Comparison of ENCODE assay signal across 8 cellular contexts in genomic region chr10:21515581-21516269, GRCh38. TPM values are rescaled to one million over a fixed set of nuclear protein-coding genes. Genes with fewer than 3 reads are reported as not detected.
DNase-seq lines count a peak whose midpoint lies in the region; ATAC-seq and TF ChIP-seq lines count a peak whose summit lies in the region.

No MANE protein-coding gene starts in this region.

- peak overlapping the region; percentile 77 for H3K4me3 Mint-ChIP-seq in Calu3 (ENCODE audit: low read depth, unreplicated experiment)

- no peaks in the 10 kb centered on the region for H3K36me3 ChIP-seq in RWPE2 (ENCODE audit: low read depth)
- no peaks in the 10 kb centered on the region for H3K36me3 ChIP-seq in fibroblast of lung (ENCODE audit: control insufficient read depth, insufficient read depth, low read length)
- no peaks in the 10 kb centered on the region for H3K36me3 ChIP-seq in trophoblast cell (ENCODE audit: control insufficient read depth in 1 of 2, insufficient read depth in 2 of 2, low read length in 2 of 2)

- H3K79me2 ChIP-seq in fibroblast of lung (ENCODE audit: control insufficient read depth, insufficient read depth, low read length): no peaks in the 10 kb centered on the region
- H3K79me2 ChIP-seq in trophoblast cell (ENCODE audit: control insufficient read depth, insufficient read depth, low read length, poor library complexity): peaks cover 13% of the 10 kb centered on the region

- no peaks in the 10 kb centered on the region for H3K27me3 ChIP-seq in RWPE2 (ENCODE audit: insufficient read depth, poor library complexity, severe bottlenecking)
- no peaks in the 10 kb centered on the region for H3K27me3 ChIP-seq in fibroblast of lung (ENCODE audit: control insufficient read depth, insufficient read depth, low read length)
- no peaks in the 10 kb centered on the region for H3K27me3 ChIP-seq in trophoblast cell (ENCODE audit: insufficient read depth, low read length)

- H3K36me3 Mint-ChIP-seq in Calu3 (ENCODE audit: insufficient read depth, unreplicated experiment): peaks cover 16% of the 10 kb centered on the region

- WGBS in trophoblast cell (ENCODE audit: extremely low coverage, insufficient coverage, insufficient read length): no CpG with 5 or more reads among the region's 12 CpGs

- peak overlapping the region; percentile 78 for H2BK5ac ChIP-seq in trophoblast cell (ENCODE audit: low read depth, low read length, poor library complexity)

- H3K27ac ChIP-seq in RWPE2 (ENCODE audit: poor library complexity, severe bottlenecking) (no peak overlapping the region), fibroblast of lung (ENCODE audit: insufficient read depth, low read length) (peak overlapping the region; percentile 19), trophoblast cell (ENCODE audit: low read depth, low read length) (peak overlapping the region; percentile 96)

- intact Hi-C loops in Calu3 (cut with micrococcal nuclease; ENCODE audit: unreplicated experiment): no loop called here

- DNase-seq in Calu3 (no peak), RWPE2 (ENCODE audit: low spot score) (no peak), fibroblast of lung (ENCODE audit: low read depth in 2 of 2) (peak; percentile 48 to 54), trophoblast cell (no peak), 8988T (no peak)

- peak overlapping the region; percentile 3 for H2BK12ac ChIP-seq in trophoblast cell (ENCODE audit: low read length)

- no peak overlapping the region for H2AK5ac ChIP-seq in trophoblast cell (ENCODE audit: low read length)

- H3K9ac ChIP-seq in fibroblast of lung (ENCODE audit: insufficient read depth, low read length): no peak overlapping the region
- H3K9ac ChIP-seq in trophoblast cell (ENCODE audit: low read length): no peak overlapping the region

- peaks cover 39% of the 10 kb centered on the region for H3K79me1 ChIP-seq in trophoblast cell (ENCODE audit: low read length)

- H4K91ac ChIP-seq in trophoblast cell (ENCODE audit: low read depth, low read length): peak overlapping the region; percentile 70

- H3K4me1 ChIP-seq in RWPE2 (ENCODE audit: insufficient read depth, poor library complexity, severe bottlenecking): no peaks in the 10 kb centered on the region
- peaks cover 3% of the 10 kb centered on the region for H3K4me1 ChIP-seq in fibroblast of lung (ENCODE audit: control insufficient read depth, extremely low read depth, insufficient read depth, low read length)
- peaks cover 3 to 5% of the 10 kb centered on the region in 2 experiments for H3K4me1 ChIP-seq in trophoblast cell (ENCODE audit: control insufficient read depth in 1 of 2, insufficient read depth in 2 of 2, low read length in 2 of 2)

- H2BK120ac ChIP-seq in trophoblast cell (ENCODE audit: insufficient read depth, low read length, poor library complexity): peak overlapping the region; percentile 93

- H3K9me3 ChIP-seq in RWPE2 (ENCODE audit: severe bottlenecking): no peaks in the 10 kb centered on the region
- H3K9me3 ChIP-seq in fibroblast of lung (ENCODE audit: control insufficient read depth, insufficient read depth, low read depth, low read length): no peaks in the 10 kb centered on the region
- H3K9me3 ChIP-seq in trophoblast cell (ENCODE audit: insufficient read depth, low read depth, low read length): peaks cover 3% of the 10 kb centered on the region

- H3K23ac ChIP-seq in trophoblast cell (ENCODE audit: low read length): no peak overlapping the region

- H3K4me3 ChIP-seq in RWPE2 (ENCODE audit: severe bottlenecking) (peak overlapping the region; percentile 62), fibroblast of lung (replicated peaks in 1 of 4; ENCODE audit: control extremely low read depth in 1 of 4, insufficient read depth in 1 of 4, low read depth in 3 of 4, low read length in 4 of 4) (peak overlapping the region; percentile 55 to 87 (median 62)), trophoblast cell (ENCODE audit: low read depth, low read length) (peak overlapping the region; percentile 83)

- H3K4me1 Mint-ChIP-seq in Calu3 (ENCODE audit: low read depth, unreplicated experiment): peaks cover 10% of the 10 kb centered on the region

- CTCF ChIA-PET in Calu3 (lab: Charles Lee): interaction anchor here (0.5 to 1.5 kb wide), 3 partner anchors 10 to 205 kb away, joined by 5 to 6 read pairs (median 5); partner anchors contain the start of gene SKIDA1

- peak overlapping the region; percentile 92 for H3K14ac ChIP-seq in trophoblast cell (ENCODE audit: low read length)

- peak overlapping the region; percentile 48 for H4K8ac ChIP-seq in trophoblast cell (ENCODE audit: low read depth, low read length)

- H3K18ac ChIP-seq in trophoblast cell (ENCODE audit: low read length): peak overlapping the region; percentile 70

- H3K9me3 Mint-ChIP-seq in Calu3 (ENCODE audit: low read depth, unreplicated experiment): no peaks in the 10 kb centered on the region

- peak overlapping the region; percentile 68 for H4K12ac ChIP-seq in trophoblast cell (ENCODE audit: low read depth, low read length)

- no TSS peak for BruUV-seq in Calu3 (replicated peaks; lab: Mats Ljungman, UMichigan)

- H2AFZ ChIP-seq in fibroblast of lung (ENCODE audit: low read length) (peak overlapping the region; percentile 49), trophoblast cell (ENCODE audit: insufficient read depth, low read length, poor library complexity) (peak overlapping the region; percentile 21)

- peak overlapping the region; percentile 23 for H3K4ac ChIP-seq in trophoblast cell (ENCODE audit: low read depth, low read length)

- H3K27me3 Mint-ChIP-seq in Calu3 (ENCODE audit: unreplicated experiment): peaks cover 53% of the 10 kb centered on the region

- ATAC-seq in RWPE2 (ENCODE audit: low read depth) (no peak), GM21515 (IDR thresholded peaks at IDR 0.05; ENCODE audit: unreplicated experiment) (no peak), GM18909 (IDR thresholded peaks at IDR 0.05; ENCODE audit: poor library complexity, unreplicated experiment) (no peak), HG02970 (IDR thresholded peaks at IDR 0.05; ENCODE audit: low FRiP score, unreplicated experiment) (no peak)

- H4K20me1 ChIP-seq in fibroblast of lung (ENCODE audit: control insufficient read depth, extremely low read depth, insufficient read depth, low read length): no peaks in the 10 kb centered on the region

- TF ChIP-seq CTCF in Calu3 (IDR thresholded peaks at IDR 0.05; ENCODE audit: unreplicated experiment) (no peak), RWPE2 (IDR thresholded peaks at IDR 0.05; ENCODE audit: poor library complexity, severe bottlenecking) (no peak), fibroblast of lung (conservative IDR thresholded peaks at IDR 0.05 in 1 of 2, IDR thresholded peaks at IDR 0.05 in 1 of 2; ENCODE audit: low read depth in 1 of 2, low read length in 2 of 2) (no peak)

- H3K4me2 ChIP-seq in fibroblast of lung (ENCODE audit: extremely low read depth, insufficient read depth, low read length) (peak overlapping the region; percentile 84), trophoblast cell (ENCODE audit: low read length) (peak overlapping the region; percentile 76)

- H3K27ac Mint-ChIP-seq in Calu3 (ENCODE audit: unreplicated experiment): no peak overlapping the region

RNA-seq across cellular contexts. Expression of gene SKIDA1, which starts 9.8 kb away (rescaled TPM):
- 0.40 TPM in 1 of 2 replicates, not detected in the other for total RNA-seq in Calu3 (2022)
- total RNA-seq in fibroblast of lung: 0.50 and 0.51 TPM in 2 replicates
- 0.28 and 0.49 TPM in 2 replicates for polyA plus RNA-seq in fibroblast of lung
- polyA plus RNA-seq in fibroblast of lung (2012): 0.16 and 0.73 TPM in 2 replicates
- polyA minus RNA-seq in fibroblast of lung (ENCODE audit: low replicate concordance): 0.15 and 1.1 TPM in 2 replicates
- 27.4 and 28.4 TPM in 2 replicates for polyA plus RNA-seq in trophoblast cell (2013)

RNA-seq across cellular contexts. Expression of gene MLLT10, which starts 18.3 kb away (rescaled TPM):
- 32.1 and 34.7 TPM in 2 replicates for total RNA-seq in Calu3 (2022)
- total RNA-seq in fibroblast of lung: 33.1 and 56.3 TPM in 2 replicates
- 25.1 and 25.6 TPM in 2 replicates for polyA plus RNA-seq in fibroblast of lung
- 12.8 and 14.0 TPM in 2 replicates for polyA plus RNA-seq in fibroblast of lung (2012)
- 12.3 and 26.8 TPM in 2 replicates for polyA minus RNA-seq in fibroblast of lung (ENCODE audit: low replicate concordance)
- 53.9 and 56.9 TPM in 2 replicates for polyA plus RNA-seq in trophoblast cell (2013)

Comparison
In these comparisons a context has a peak if more than half of its experiments do, and no peak if none do; other contexts are left out.
1. DNase-seq: peak in fibroblast of lung (2 of 2); none in Calu3 (single experiment), RWPE2 (single experiment), trophoblast cell (0 of 2) and 8988T (single experiment).
2. Peak in every context shown above with its lines, with median percentiles within 50 percentile points of each other: H3K4me3 ChIP-seq.